Comparison of ENCODE assay signal across 11 cellular contexts in genomic region chr15:59191855-59192237, GRCh38. TPM values are rescaled to one million over a fixed set of nuclear protein-coding genes. Genes with fewer than 3 reads are reported as not detected.
DNase-seq lines count a peak whose midpoint lies in the region; ATAC-seq, FAIRE-seq and TF ChIP-seq lines count a peak whose summit lies in the region.
"Had no signal": no experiment of that assay in that cellular context is flagged by ENCODE, and none has a peak within 500 bp of the region (broad histone marks: within the 10 kb centered on the region; RNA-seq: fewer than 3 reads in every experiment).

No MANE protein-coding gene starts in this region.

- H3K9me3 ChIP-seq in HCT116 (ENCODE audit: control insufficient read depth in 1 of 2, insufficient read depth in 1 of 2, low read depth in 1 of 2, low read length in 2 of 2) (no peaks in the 10 kb centered on the region), thyroid gland (no peaks in the 10 kb centered on the region)

- peak overlapping the region; percentile 74 for H3K4me2 ChIP-seq in HCT116 (ENCODE audit: low read length)

- intact Hi-C loops in HCT116 (cut with micrococcal nuclease) (no loop called here), thyroid gland (cut with DNase I) (no loop called here)

- H3K4me1 ChIP-seq in HCT116 (ENCODE audit: control insufficient read depth in 1 of 2, insufficient read depth in 2 of 2, low read length in 2 of 2): peaks cover 6 to 26% of the 10 kb centered on the region in 2 experiments
- no peaks in the 10 kb centered on the region for H3K4me1 ChIP-seq in thyroid gland
- H3K4me1 ChIP-seq: parathyroid adenoma had no signal

- RAD21 ChIA-PET in HCT116 (lab: Charles Lee; ENCODE audit: low non-redundant PET in 1 of 2, low total read pairs in 2 of 2, uncharacterized antibody in 2 of 2, unreplicated experiment in 2 of 2): no interaction called here

- no peak for FAIRE-seq in urothelium cell line (lab: Jason Lieb, UNC)

- ATAC-seq in HCT116 (peak; percentile 87), GM21825 (IDR thresholded peaks at IDR 0.05; ENCODE audit: unreplicated experiment) (no peak)

- H3K27ac ChIP-seq in HCT116 (ENCODE audit: low read depth, low read length) (peak overlapping the region; percentile 35; the same call in 1 of the 2 replicates), thyroid gland (no peak overlapping the region)
- H3K27ac ChIP-seq: parathyroid adenoma had no signal

- TF ChIP-seq POLR2A in HCT116 (IDR thresholded peaks at IDR 0.05; ENCODE audit: borderline replicate concordance, extremely low read depth, insufficient read depth, insufficient read length) (no peak), thyroid gland (IDR thresholded peaks at IDR 0.05) (no peak)

- H3K36me3 ChIP-seq in HCT116 (ENCODE audit: control insufficient read depth in 1 of 2, insufficient read depth in 2 of 2, low read length in 2 of 2) (peaks cover 9 to 29% of the 10 kb centered on the region in 2 experiments; a peak in 3 of 4 replicates), thyroid gland (peaks cover 9 to 17% of the 10 kb centered on the region in 2 donors)

- H3K9ac ChIP-seq in HCT116 (ENCODE audit: low read length): peak overlapping the region; percentile 49
- H3K9ac ChIP-seq: parathyroid adenoma had no signal

- H3K4me3 ChIP-seq in HCT116 (replicated peaks in 1 of 2; ENCODE audit: low read depth in 1 of 2, low read length in 2 of 2): peak overlapping the region in 1 of 2 experiments; percentile 36; a peak in 2 of 4 replicates
- peak overlapping the region; percentile 17; the same call in 1 of the 2 replicates for H3K4me3 ChIP-seq in WI38 (ENCODE audit: low read depth, low read length)
- no peak overlapping the region for H3K4me3 ChIP-seq in thyroid gland (replicated peaks in 1 of 3)

- no peak for TF ChIP-seq CTCF in HCT116 (IDR thresholded peaks at IDR 0.05 in 2 of 3, conservative IDR thresholded peaks at IDR 0.05 in 1 of 3; ENCODE audit: borderline replicate concordance in 1 of 3, insufficient read depth in 1 of 3, low read depth in 2 of 3, low read length in 2 of 3)
- no peak for TF ChIP-seq CTCF in WI38 (IDR thresholded peaks at IDR 0.05; ENCODE audit: low read depth, low read length)
- TF ChIP-seq CTCF in thyroid gland (IDR thresholded peaks at IDR 0.05): no peak

- no TSS peak for BruUV-seq in HCT116 (replicated peaks; lab: Mats Ljungman, UMichigan)

- H3K79me2 ChIP-seq in HCT116 (ENCODE audit: insufficient read depth, low read length): no peaks in the 10 kb centered on the region
- H3K79me2 ChIP-seq: parathyroid adenoma had no signal

- peak; percentile 55 for DNase-seq in HCT116 (ENCODE audit: low read depth, low spot score)
- DNase-seq in fibroblast of the conjunctiva (ENCODE audit: low read depth): peak; percentile 54
- DNase-seq in urothelium cell line (ENCODE audit: low spot score): peak; percentile 87
- DNase-seq in thyroid gland: no peak
- no peak for DNase-seq in NCI-H1417 (lab: John Stamatoyannopoulos, UW)
- DNase-seq: activated CD4-positive, CD25-positive, alpha-beta regulatory T cell; NCI-H2081 had no signal

- POLR2A ChIA-PET in HCT116 (lab: Charles Lee): no interaction called here

- H3K27me3 ChIP-seq in HCT116 (ENCODE audit: insufficient read depth, low read length): no peaks in the 10 kb centered on the region
- H3K27me3 ChIP-seq in thyroid gland: no peaks in the 10 kb centered on the region

- 0 out of 2 replicates have a peak, but pooled peaks have one; percentile 3 for TF ChIP-seq RAD21 in HCT116 (IDR thresholded peaks at IDR 0.05; ENCODE audit: low read depth)

- WGBS in thyroid gland, 2 donors: 90 to 91% methylated on average over 6 of the region's 6 CpGs

- H3K9me2 ChIP-seq in HCT116 (ENCODE audit: insufficient read depth): no peaks in the 10 kb centered on the region

- CTCF ChIA-PET in HCT116 (lab: Charles Lee): no interaction called here

- H2AFZ ChIP-seq in HCT116 (ENCODE audit: low read depth, low read length, poor library complexity, severe bottlenecking): no peak overlapping the region
- H2AFZ ChIP-seq: parathyroid adenoma had no signal

- H4K20me1 ChIP-seq in HCT116 (ENCODE audit: insufficient read depth): no peaks in the 10 kb centered on the region

TF ChIP-seq in HCT116, 20 proteins besides CTCF, POLR2A, EP300 and RAD21:
- TF ChIP-seq ATF3 (IDR thresholded peaks at IDR 0.05): no peak
- peak; percentile 44 for TF ChIP-seq SP1 (IDR thresholded peaks at IDR 0.05; ENCODE audit: low read depth)
- TF ChIP-seq FOSL1 (IDR thresholded peaks at IDR 0.05; ENCODE audit: low read depth): peak; percentile 36; the same call in 1 of the 2 replicates
- peak; percentile 32; the same call in 1 of the 2 replicates for TF ChIP-seq JUND (IDR thresholded peaks at IDR 0.05)
- peak; percentile 79 for TF ChIP-seq CEBPB (IDR thresholded peaks at IDR 0.05; ENCODE audit: low read depth)

RNA-seq across cellular contexts. Expression of gene LDHAL6B, which starts 14.8 kb away (rescaled TPM):
- total RNA-seq in HCT116 (2021; ENCODE audit: unreplicated experiment): not detected
- 0.09 and 0.12 TPM in 2 replicates for polyA plus RNA-seq in HCT116 (2012)
- total RNA-seq in thyroid gland: under 1 TPM in 1 of 4 donors, not detected in 3; 0.27 TPM
- total RNA-seq: ureter had no signal

Comparison
In these comparisons a context has a peak if more than half of its experiments do, and no peak if none do; other contexts are left out.
1. DNase-seq: peak in HCT116 (single experiment), fibroblast of the conjunctiva (single experiment) and urothelium cell line (single experiment); none in thyroid gland (0 of 2) and NCI-H1417 (0 of 3).